Comparison of ENCODE assay signal across 8 cellular contexts in the genomic region with DNA sequence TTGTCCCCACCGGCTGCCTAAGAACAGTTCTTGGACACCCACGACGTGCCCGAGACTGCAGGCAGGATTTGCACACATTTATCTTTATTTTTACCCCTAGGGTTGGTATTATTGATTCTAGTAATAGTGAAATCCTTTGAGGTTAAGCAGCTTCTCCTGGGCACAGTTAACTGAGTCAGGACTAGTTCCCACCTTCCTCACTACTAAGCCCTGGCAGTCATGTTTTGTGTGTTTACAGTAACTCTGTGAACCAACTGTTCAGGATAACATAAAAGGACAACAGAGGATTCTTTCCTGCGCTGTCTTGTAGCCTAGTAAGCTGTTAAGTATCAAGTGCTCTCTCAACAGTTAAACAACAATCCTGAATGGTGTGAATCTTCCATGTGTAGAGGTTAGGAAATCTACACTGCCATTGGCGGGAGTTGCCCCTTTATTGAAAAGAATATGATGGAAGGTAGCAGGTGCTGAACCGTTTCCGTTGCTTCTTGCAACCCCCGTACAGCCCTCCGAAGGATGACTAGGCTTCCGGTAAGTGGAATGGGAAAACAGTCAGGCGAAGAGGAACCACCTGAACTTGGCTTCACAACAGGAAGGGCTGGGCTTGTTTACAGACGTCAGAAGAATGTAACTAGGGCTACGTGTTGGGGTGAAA. TPM values are rescaled to one million over a fixed set of nuclear protein-coding genes. Genes with fewer than 3 reads are reported as not detected.
DNase-seq lines count a peak whose midpoint lies in the region; ATAC-seq, FAIRE-seq and TF ChIP-seq lines count a peak whose summit lies in the region.

No MANE protein-coding gene starts in this region.

- POLR2A ChIA-PET in SK-N-SH (lab: Yijun Ruan, JAX) = interaction anchor here (1.2 to 2.2 kb wide), 2 partner anchors 33 to 96 kb away, joined by 6 to 12 read pairs; partner anchors contain the start of genes MRPL18, TCP1 and WTAP

- H4K20me1 ChIP-seq in SK-N-SH (ENCODE audit: insufficient read depth) = no peaks in the 10 kb centered on the region; the same call in 1 of the 2 replicates

- peak; percentile 19 for FAIRE-seq in kidney (lab: Jason Lieb, UNC)

- peak overlapping the region; percentile 77 for H3K4me3 ChIP-seq in GM12865 (ENCODE audit: low read depth, low read length)
- H3K4me3 ChIP-seq in SK-N-SH (ENCODE audit: low read depth in 2 of 2, low read length in 1 of 2) = peak overlapping the region; percentile 74 to 80
- H3K4me3 ChIP-seq in kidney (ENCODE audit: low read length in 2 of 2) = peak overlapping the region; percentile 56 to 96

- WGBS in SK-N-SH (ENCODE audit: low lambda C conversion rate) = 66% methylated on average over 14 of the region's 14 CpGs

- peak overlapping the region; percentile 97 for H3K4me2 ChIP-seq in SK-N-SH

- H3F3A ChIP-seq in SK-N-SH (replicated peaks; ENCODE audit: insufficient read depth) = peaks cover 4% of the 10 kb centered on the region

- H3K9me2 ChIP-seq in SK-N-SH = no peaks in the 10 kb centered on the region

- intact Hi-C loops in kidney (cut with DNase I) = no loop called here

- TF ChIP-seq RAD21 in SK-N-SH (IDR thresholded peaks at IDR 0.05; ENCODE audit: low read length) = no peak

- ATAC-seq in HG03378 (IDR thresholded peaks at IDR 0.05; ENCODE audit: unreplicated experiment) (peak; percentile 14), GM18858 (IDR thresholded peaks at IDR 0.05; ENCODE audit: unreplicated experiment) (no peak)

- H3K79me2 ChIP-seq in SK-N-SH (ENCODE audit: insufficient read depth) = peaks cover 42% of the 10 kb centered on the region

- peak overlapping the region; percentile 89 for H2AFZ ChIP-seq in SK-N-SH (ENCODE audit: low read depth)

- TF ChIP-seq EP300 in SK-N-SH (IDR thresholded peaks at IDR 0.05; ENCODE audit: borderline replicate concordance in 1 of 2, low read depth in 1 of 2, low read length in 1 of 2) = no peak

- peak; percentile 47 for DNase-seq in GM12865 (ENCODE audit: low read depth)
- no peak for DNase-seq in SK-N-SH
- peak; percentile 79 for DNase-seq in central memory CD4-positive, alpha-beta T cell
- no peak for DNase-seq in kidney
- DNase-seq in stimulated activated CD4-positive, alpha-beta T cell treated with anti-CD3 and anti-CD28 coated beads, Interleukin-4, amount 100 ng/mL, for 24 hours = peak; percentile 41
- no peak for DNase-seq in T1000 (lab: John Stamatoyannopoulos, UW)

- no peaks in the 10 kb centered on the region for H3K27me3 ChIP-seq in SK-N-SH (ENCODE audit: insufficient read depth)

- H3K9me3 ChIP-seq in SK-N-SH (no peaks in the 10 kb centered on the region), kidney (ENCODE audit: control insufficient read depth in 1 of 2, low read length in 2 of 2) (no peaks in the 10 kb centered on the region)

- H3K27ac ChIP-seq in SK-N-SH (ENCODE audit: low read depth in 2 of 2, low read length in 1 of 2) (peak overlapping the region; percentile 68 to 91), kidney (ENCODE audit: low read depth in 2 of 2, low read length in 2 of 2) (peak overlapping the region; percentile 94 to 97)

- CTCF ChIA-PET in SK-N-SH (lab: Yijun Ruan, JAX) = interaction anchor here (1.0 to 4.4 kb wide), 2 partner anchors 12 to 159 kb away, joined by 3 to 24 read pairs; no protein-coding TSS in a partner anchor

- TF ChIP-seq CTCF in GM12865 (IDR thresholded peaks at IDR 0.05; ENCODE audit: insufficient read depth, low read depth, low read length, missing control alignments) (no peak), SK-N-SH (IDR thresholded peaks at IDR 0.05) (no peak), kidney (IDR thresholded peaks at IDR 0.05; ENCODE audit: borderline replicate concordance, extremely low read depth, insufficient read depth) (no peak)

- H3K36me3 ChIP-seq in SK-N-SH (replicated peaks in 1 of 2; ENCODE audit: control insufficient read depth in 1 of 2, insufficient read depth in 2 of 2, low read length in 1 of 2) (peaks cover 0 to 6% of the 10 kb centered on the region in 2 experiments), kidney (ENCODE audit: control insufficient read depth in 1 of 2, insufficient read depth in 2 of 2, low read length in 2 of 2) (peaks cover 0 to 8% of the 10 kb centered on the region in 2 donors)

- H3K9ac ChIP-seq in SK-N-SH = peak overlapping the region; percentile 77
- H3K9ac ChIP-seq in kidney (ENCODE audit: low read length in 2 of 2) = peak overlapping the region; percentile 70 to 95

- H3K4me1 ChIP-seq in SK-N-SH (ENCODE audit: control insufficient read depth in 1 of 2, insufficient read depth in 2 of 2, low read depth in 1 of 2, low read length in 1 of 2) (peaks cover 5 to 10% of the 10 kb centered on the region in 2 experiments; a peak in 3 of 4 replicates), kidney (ENCODE audit: control insufficient read depth in 1 of 2, insufficient read depth in 1 of 2, low read depth in 1 of 2, low read length in 2 of 2) (peaks cover 7 to 17% of the 10 kb centered on the region in 2 donors)

TF ChIP-seq in SK-N-SH, 30 proteins besides CTCF, POLR2A, EP300 and RAD21:
- TF ChIP-seq TAF1 (IDR thresholded peaks at IDR 0.05; ENCODE audit: borderline replicate concordance, low read depth, low read length) = no peak
- TF ChIP-seq SIN3A (IDR thresholded peaks at IDR 0.05; ENCODE audit: borderline replicate concordance, low read depth, low read length) = no peak
- TF ChIP-seq POLR2AphosphoS5 (IDR thresholded peaks at IDR 0.05; ENCODE audit: low read depth, low read length) = no peak
- no peak for TF ChIP-seq TEAD4 (IDR thresholded peaks at IDR 0.05; ENCODE audit: borderline replicate concordance, insufficient read depth)
- TF ChIP-seq TCF12 (IDR thresholded peaks at IDR 0.05) = no peak
- TF ChIP-seq, protein P1, sequence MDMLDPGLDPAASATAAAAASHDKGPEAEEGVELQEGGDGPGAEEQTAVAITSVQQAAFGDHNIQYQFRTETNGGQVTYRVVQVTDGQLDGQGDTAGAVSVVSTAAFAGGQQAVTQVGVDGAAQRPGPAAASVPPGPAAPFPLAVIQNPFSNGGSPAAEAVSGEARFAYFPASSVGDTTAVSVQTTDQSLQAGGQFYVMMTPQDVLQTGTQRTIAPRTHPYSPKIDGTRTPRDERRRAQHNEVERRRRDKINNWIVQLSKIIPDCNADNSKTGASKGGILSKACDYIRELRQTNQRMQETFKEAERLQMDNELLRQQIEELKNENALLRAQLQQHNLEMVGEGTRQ (IDR thresholded peaks at IDR 0.05; ENCODE audit: borderline replicate concordance, low read depth, low read length) = no peak
- no peak for TF ChIP-seq NFIC (IDR thresholded peaks at IDR 0.05; ENCODE audit: borderline replicate concordance)
- TF ChIP-seq RFX5 (IDR thresholded peaks at IDR 0.05; ENCODE audit: low read length) = no peak

RNA-seq across cellular contexts. Expression of gene SOD2, which starts 1.0 kb away (rescaled TPM):
- polyA plus RNA-seq in SK-N-SH (2012; rRNA removed) (26.8 and 29.0 TPM in 2 replicates), kidney (ENCODE audit: insufficient read depth, low read depth, low replicate concordance) (204 TPM)
- 47.2 and 55.1 TPM in 2 replicates for polyA plus RNA-seq in SK-N-SH (2012; cell fraction: cytosol; rRNA removed)
- polyA plus RNA-seq in SK-N-SH (2012; cell fraction: nucleus; rRNA removed) = 21.7 and 30.3 TPM in 2 replicates
- total RNA-seq in kidney = 1,836 TPM

RNA-seq across cellular contexts. Expression of gene WTAP, which starts 33.3 kb away (rescaled TPM):
- 12.8 and 14.0 TPM in 2 replicates for polyA plus RNA-seq in SK-N-SH (2012; rRNA removed)
- 18.5 and 25.9 TPM in 2 replicates for polyA plus RNA-seq in SK-N-SH (2012; cell fraction: cytosol; rRNA removed)
- 14.7 and 20.3 TPM in 2 replicates for polyA plus RNA-seq in SK-N-SH (2012; cell fraction: nucleus; rRNA removed)
- 108 TPM for total RNA-seq in kidney
- 63.5 TPM for polyA plus RNA-seq in kidney (ENCODE audit: insufficient read depth, low read depth, low replicate concordance)

Comparison
In these comparisons a context has a peak if more than half of its experiments do, and no peak if none do; other contexts are left out.
1. DNase-seq: peak in GM12865 (single experiment), central memory CD4-positive, alpha-beta T cell (single experiment) and stimulated activated CD4-positive, alpha-beta T cell treated with anti-CD3 and anti-CD28 coated beads, Interleukin-4, amount 100 ng/mL, for 24 hours (single experiment); none in SK-N-SH (single experiment), kidney (single experiment) and T1000 (single experiment).
2. Peak in every context shown above with its lines, with median percentiles within 50 percentile points of each other: H3K4me3 ChIP-seq.